Comparison of ENCODE assay signal across 13 cellular contexts in the genomic region with DNA sequence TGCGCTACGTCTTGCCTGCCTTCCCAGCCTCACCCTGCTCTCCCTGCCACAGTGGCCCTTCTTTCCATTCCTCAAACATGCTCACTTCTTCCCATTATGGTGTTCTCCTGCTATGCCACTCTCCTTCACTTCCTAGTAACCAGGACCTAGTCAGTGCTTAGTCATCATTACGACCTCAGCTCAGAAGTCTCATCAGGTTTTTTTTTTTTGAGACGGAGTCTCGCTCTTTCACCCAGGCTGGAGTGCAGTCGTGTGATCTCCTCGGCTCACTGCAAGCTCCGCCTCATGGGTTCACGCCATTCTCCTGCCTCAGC.
DNase-seq lines count a peak whose midpoint lies in the region; ATAC-seq and TF ChIP-seq lines count a peak whose summit lies in the region.
"Had no signal": no experiment of that assay in that cellular context is flagged by ENCODE, and none has a peak within 500 bp of the region (broad histone marks: within the 10 kb centered on the region; RNA-seq: fewer than 3 reads in every experiment).

No MANE protein-coding gene starts in this region.

- TF ChIP-seq CTCF in AG04450 (IDR thresholded peaks at IDR 0.05; ENCODE audit: low read depth, low read length) (no peak), astrocyte of the spinal cord (IDR thresholded peaks at IDR 0.05; ENCODE audit: low read depth, low read length) (no peak)

- H3K27me3 ChIP-seq in AG04450 (ENCODE audit: control insufficient read depth, insufficient read depth, low read length) = no peaks in the 10 kb centered on the region

- peak; percentile 78 for DNase-seq in AG04450 (ENCODE audit: low read depth, low spot score)
- peak; percentile 94 for DNase-seq in HT1080 (ENCODE audit: low read depth)
- DNase-seq in astrocyte of the spinal cord (ENCODE audit: low read depth, low spot score) = peak; percentile 86
- peak; percentile 49 for DNase-seq in kidney glomerular epithelial cell (lab: John Stamatoyannopoulos, UW)
- no peak for DNase-seq in NCI-H345 treated with DMSO at 0.1 percent for 48 hours (lab: John Stamatoyannopoulos, UW; ENCODE audit: unreplicated experiment)
- DNase-seq in NCI-H187 treated with DMSO at 0.1 percent for 48 hours (lab: John Stamatoyannopoulos, UW) = no peak
- DNase-seq in NCI-H128 (lab: John Stamatoyannopoulos, UW; ENCODE audit: unreplicated experiment) = no peak
- DNase-seq: activated CD4-positive, alpha-beta T cell treated with anti-CD3 and anti-CD28 coated beads for 4 hours; amygdala; COR-L47; NCI-H82 had no signal

- H3K9me3 ChIP-seq in AG04450 (ENCODE audit: control insufficient read depth, insufficient read depth, low read length) = no peaks in the 10 kb centered on the region
- H3K9me3 ChIP-seq: prostate gland had no signal

- peak overlapping the region; percentile 92 for H3K27ac ChIP-seq in AG04450 (ENCODE audit: low read depth, low read length)
- H3K27ac ChIP-seq: prostate gland had no signal

- POLR2A ChIA-PET in AG04450 (lab: Yijun Ruan, JAX) = interaction anchor here (0.6 to 2.6 kb wide), 10 partner anchors 11 to 150 kb away, joined by 3 to 16 read pairs (median 4); no protein-coding TSS in a partner anchor

- ATAC-seq in HG02885 (IDR thresholded peaks at IDR 0.05; ENCODE audit: poor library complexity, unreplicated experiment) = no peak

- in situ Hi-C loops in astrocyte of the spinal cord (cut with HindIII; ENCODE audit: low sequenced_read_pairs) = no loop called here

- CTCF ChIA-PET in AG04450 (lab: Charles Lee) = no interaction called here

- H3K4me3 ChIP-seq in AG04450 (ENCODE audit: low read depth, low read length) (no peak overlapping the region), astrocyte of the spinal cord (ENCODE audit: low read depth, low read length) (no peak overlapping the region)
- H3K4me3 ChIP-seq: prostate gland had no signal

Comparison
In these comparisons a context has a peak if more than half of its experiments do, and no peak if none do; other contexts are left out.
1. DNase-seq: peak in AG04450 (single experiment), HT1080 (single experiment), astrocyte of the spinal cord (single experiment) and kidney glomerular epithelial cell (single experiment); none in NCI-H345 treated with DMSO at 0.1 percent for 48 hours (single experiment), NCI-H187 treated with DMSO at 0.1 percent for 48 hours (single experiment) and NCI-H128 (single experiment).